ENCODE assay signal across 10 cellular contexts in genomic region chrX:41559235-41559634, GRCh38.
DNase-seq lines count a peak whose midpoint lies in the region; ATAC-seq and TF ChIP-seq lines count a peak whose summit lies in the region.
"Had no signal": no experiment of that assay in that cellular context is flagged by ENCODE, and none has a peak within 500 bp of the region (broad histone marks: within the 10 kb centered on the region; RNA-seq: fewer than 3 reads in every experiment).

No MANE protein-coding gene starts in this region.

- CTCF ChIA-PET in activated CD4-positive, alpha-beta memory T cell treated with anti-CD3 and anti-CD28 coated beads, Interleukin-2, amount 10 ng/mL, durations not matched to agents 7 days and 5 days (lab: Charles Lee), result interaction anchor here (0.8 to 1.3 kb wide), 3 partner anchors 111 to 201 kb away, joined by 3 to 12 read pairs (median 3); no protein-coding TSS in a partner anchor

- intact Hi-C loops in transverse colon (cut with DNase I; ENCODE audit: low total_unique reads), result no loop called here

- peaks cover 0 to 3% of the 10 kb centered on the region in 2 donors for H3K4me1 ChIP-seq in lung (ENCODE audit: control insufficient read depth in 2 of 2, insufficient read depth in 2 of 2, low read length in 2 of 2)
- H3K4me1 ChIP-seq in transverse colon, result no peaks in the 10 kb centered on the region
- H3K4me1 ChIP-seq in tibial nerve, result peaks cover 0 to 23% (median 5%) of the 10 kb centered on the region in 4 donors

- POLR2A ChIA-PET in activated CD4-positive, alpha-beta memory T cell treated with anti-CD3 and anti-CD28 coated beads, Interleukin-2, amount 10 ng/mL, durations not matched to agents 7 days and 5 days (lab: Charles Lee), result no interaction called here

- no peak for TF ChIP-seq EP300 in transverse colon (IDR thresholded peaks at IDR 0.05; ENCODE audit: low read depth)
- TF ChIP-seq EP300 in tibial nerve (IDR thresholded peaks at IDR 0.05), result no peak

- no peaks in the 10 kb centered on the region for H3K27me3 ChIP-seq in lung (ENCODE audit: control insufficient read depth, insufficient read depth)
- no peaks in the 10 kb centered on the region for H3K27me3 ChIP-seq in transverse colon
- H3K27me3 ChIP-seq in tibial nerve, result peaks cover 0 to 6% of the 10 kb centered on the region in 2 donors

- H3K9me3 Mint-ChIP-seq in activated naive CD4-positive, alpha-beta T cell treated with anti-CD3 and anti-CD28 coated beads, Interleukin-2, amount 50 U/mL, for 24 hours, result no peaks in the 10 kb centered on the region
- H3K9me3 Mint-ChIP-seq in activated CD4-positive, alpha-beta memory T cell treated with anti-CD3 and anti-CD28 coated beads, Interleukin-2, amount 10 ng/mL, durations not matched to agents 7 days and 5 days, result no peaks in the 10 kb centered on the region

- DNase-seq in activated naive CD4-positive, alpha-beta T cell treated with Interleukin-2 at 50 U/mL for 16 hours, result no peak
- no peak for DNase-seq in activated CD4-positive, alpha-beta memory T cell treated with anti-CD3 and anti-CD28 coated beads, Interleukin-2, amount 10 ng/mL, durations not matched to agents 7 days and 5 days
- DNase-seq in lung (ENCODE audit: low spot score) (no peak), transverse colon (no peak), tibial nerve (ENCODE audit: low spot score in 2 of 2) (no peak)
- DNase-seq: PC-9, right lobe of liver had no signal

- H3K27ac Mint-ChIP-seq in activated naive CD4-positive, alpha-beta T cell treated with anti-CD3 and anti-CD28 coated beads, Interleukin-2, amount 50 U/mL, for 24 hours, result peak overlapping the region; percentile 41
- H3K27ac Mint-ChIP-seq in activated CD4-positive, alpha-beta memory T cell treated with anti-CD3 and anti-CD28 coated beads, Interleukin-2, amount 10 ng/mL, durations not matched to agents 7 days and 5 days, result peak overlapping the region; percentile 87

- H3K27ac ChIP-seq in lung (ENCODE audit: low read depth in 1 of 2, low read length in 1 of 2), result peak overlapping the region in 1 of 2 donors; percentile 31
- H3K27ac ChIP-seq in transverse colon, result peak overlapping the region; percentile 4 to 61 (median 48)
- H3K27ac ChIP-seq in tibial nerve, result peak overlapping the region in 1 of 4 donors; percentile 2
- H3K27ac ChIP-seq: PC-9, right lobe of liver had no signal

- TF ChIP-seq POLR2A in transverse colon (IDR thresholded peaks at IDR 0.05) (no peak), tibial nerve (IDR thresholded peaks at IDR 0.05) (no peak)

- H3K9me3 ChIP-seq in lung (ENCODE audit: control insufficient read depth in 2 of 2, insufficient read depth in 1 of 2, low read length in 1 of 2) (no peaks in the 10 kb centered on the region), transverse colon (no peaks in the 10 kb centered on the region), tibial nerve (no peaks in the 10 kb centered on the region)
- H3K9me3 ChIP-seq: right lobe of liver had no signal

- in situ Hi-C loops in transverse colon (cut with MboI; ENCODE audit: low pct_ligation_motif_present in 1 of 4, low pct_unique_long_range_greater_than_20kb in 1 of 4, low sequenced_read_pairs in 3 of 4), result no loop called here

- H3K4me3 ChIP-seq in lung (no peak overlapping the region), transverse colon (no peak overlapping the region), tibial nerve (no peak overlapping the region)
- H3K4me3 ChIP-seq: PC-9, right lobe of liver had no signal

- WGBS in lung, 2 donors, result 15 to 16% methylated on average over 1 of the region's 1 CpG
- WGBS in transverse colon (ENCODE audit: low coverage in 1 of 2), 2 donors, result 28% methylated on average over 1 of the region's 1 CpG; no CpG with 5 or more reads in 1 of the 2 donors
- 10 to 16% methylated on average over 1 of the region's 1 CpG for WGBS in tibial nerve, 2 donors

- no peak overlapping the region for H3K4me3 Mint-ChIP-seq in activated naive CD4-positive, alpha-beta T cell treated with anti-CD3 and anti-CD28 coated beads, Interleukin-2, amount 50 U/mL, for 24 hours
- H3K4me3 Mint-ChIP-seq in activated CD4-positive, alpha-beta memory T cell treated with anti-CD3 and anti-CD28 coated beads, Interleukin-2, amount 10 ng/mL, durations not matched to agents 7 days and 5 days, result no peak overlapping the region

- H3K4me1 Mint-ChIP-seq in activated naive CD4-positive, alpha-beta T cell treated with anti-CD3 and anti-CD28 coated beads, Interleukin-2, amount 50 U/mL, for 24 hours, result peaks cover 34% of the 10 kb centered on the region
- peaks cover 59% of the 10 kb centered on the region for H3K4me1 Mint-ChIP-seq in activated CD4-positive, alpha-beta memory T cell treated with anti-CD3 and anti-CD28 coated beads, Interleukin-2, amount 10 ng/mL, durations not matched to agents 7 days and 5 days

- peak; percentile 27 for ATAC-seq in lung (ENCODE audit: insufficient read depth, low FRiP score)
- no peak for ATAC-seq in GM21381 (IDR thresholded peaks at IDR 0.05; ENCODE audit: unreplicated experiment)
- ATAC-seq in HG03175 (IDR thresholded peaks at IDR 0.05; ENCODE audit: unreplicated experiment), result no peak

- H3K36me3 ChIP-seq in lung (ENCODE audit: control insufficient read depth in 2 of 2, insufficient read depth in 2 of 2, low read length in 2 of 2), result no peaks in the 10 kb centered on the region
- no peaks in the 10 kb centered on the region for H3K36me3 ChIP-seq in transverse colon
- no peaks in the 10 kb centered on the region for H3K36me3 ChIP-seq in tibial nerve
- H3K36me3 ChIP-seq: right lobe of liver had no signal

- no peaks in the 10 kb centered on the region for H3K27me3 Mint-ChIP-seq in activated naive CD4-positive, alpha-beta T cell treated with anti-CD3 and anti-CD28 coated beads, Interleukin-2, amount 50 U/mL, for 24 hours
- H3K27me3 Mint-ChIP-seq in activated CD4-positive, alpha-beta memory T cell treated with anti-CD3 and anti-CD28 coated beads, Interleukin-2, amount 10 ng/mL, durations not matched to agents 7 days and 5 days, result no peaks in the 10 kb centered on the region

- TF ChIP-seq CTCF in lung (IDR thresholded peaks at IDR 0.05; ENCODE audit: control extremely low read depth, extremely low read depth) (no peak), transverse colon (IDR thresholded peaks at IDR 0.05) (no peak), tibial nerve (IDR thresholded peaks at IDR 0.05) (no peak)

- H3K36me3 Mint-ChIP-seq in activated naive CD4-positive, alpha-beta T cell treated with anti-CD3 and anti-CD28 coated beads, Interleukin-2, amount 50 U/mL, for 24 hours, result no peaks in the 10 kb centered on the region
- no peaks in the 10 kb centered on the region for H3K36me3 Mint-ChIP-seq in activated CD4-positive, alpha-beta memory T cell treated with anti-CD3 and anti-CD28 coated beads, Interleukin-2, amount 10 ng/mL, durations not matched to agents 7 days and 5 days (ENCODE audit: low read depth)
